ENCODE assay signal across 8 cellular contexts in the genomic region with DNA sequence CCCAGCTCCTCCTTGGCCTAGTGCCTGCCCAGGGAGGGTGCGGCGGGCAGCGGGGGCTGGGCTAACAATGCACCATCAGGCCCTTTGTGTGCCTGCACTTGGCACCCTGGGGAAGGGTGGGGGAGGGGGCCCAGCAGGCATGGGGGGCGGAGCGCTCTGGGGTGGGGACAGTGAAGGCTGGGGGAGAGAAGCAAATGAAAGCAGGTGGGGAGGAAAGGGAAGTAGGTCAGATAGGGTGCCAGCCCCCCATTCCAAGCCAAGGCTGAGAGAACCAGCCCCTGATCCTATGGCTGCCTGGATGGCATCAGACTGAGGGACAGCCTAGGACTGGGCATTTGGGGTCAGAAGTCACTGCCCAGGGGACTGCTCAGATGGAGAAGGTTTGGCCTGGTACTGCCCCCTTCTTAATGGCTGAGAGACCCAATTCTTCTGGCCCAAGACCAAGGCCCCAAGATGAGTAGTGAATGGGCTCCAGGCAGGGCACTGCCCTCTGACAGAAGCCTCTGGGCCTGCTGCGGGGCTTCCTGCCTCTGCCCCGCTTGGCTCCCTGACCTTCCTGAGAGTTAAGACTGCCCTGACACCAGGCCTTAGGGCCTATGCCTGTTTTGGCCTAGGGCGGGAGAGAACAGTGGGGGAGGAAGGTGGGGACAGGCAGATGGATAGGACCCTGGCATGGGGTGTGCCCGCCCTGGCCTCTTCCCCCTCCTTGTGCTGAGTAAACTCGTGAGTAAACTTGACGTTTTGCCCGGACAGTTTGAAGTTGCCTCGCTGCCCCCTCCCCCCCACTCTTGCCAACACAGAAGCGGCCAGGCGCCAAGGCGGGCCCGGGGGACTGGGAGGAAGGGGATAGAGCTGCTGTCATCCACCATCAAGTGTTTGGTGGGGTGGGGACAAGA. TPM values are rescaled to one million over a fixed set of nuclear protein-coding genes. Genes with fewer than 3 reads are reported as not detected.
DNase-seq lines count a peak whose midpoint lies in the region; ATAC-seq and TF ChIP-seq lines count a peak whose summit lies in the region.

No MANE protein-coding gene starts in this region.

- peak overlapping the region; percentile 70 for H3K4me3 ChIP-seq in A673 (ENCODE audit: low read depth, low read length, poor library complexity, severe bottlenecking)
- no peak overlapping the region for H3K4me3 ChIP-seq in Loucy (ENCODE audit: low read length, poor library complexity, severe bottlenecking)
- no peak overlapping the region for H3K4me3 ChIP-seq in mucosa of descending colon
- H3K4me3 ChIP-seq in vagina: peak overlapping the region; percentile 84 to 85

- H3K9me3 ChIP-seq in A673 (ENCODE audit: low read depth, low read length, poor library complexity, severe bottlenecking) (no peaks in the 10 kb centered on the region), Loucy (ENCODE audit: insufficient read depth, low read depth, low read length) (no peaks in the 10 kb centered on the region), mucosa of descending colon (no peaks in the 10 kb centered on the region), vagina (no peaks in the 10 kb centered on the region)

- POLR2A ChIA-PET in A673 (lab: Charles Lee; ENCODE audit: low non-redundant PET) (interaction anchor here (1.3 kb wide), 1 partner anchor 12 kb away, joined by 4 read pairs; no protein-coding TSS in a partner anchor), GM10248 (lab: Yijun Ruan, JAX) (no interaction called here)

- BruUV-seq in A673 (replicated peaks; lab: Mats Ljungman, UMichigan): no TSS peak

- no peak for DNase-seq in A673 (ENCODE audit: low spot score)
- DNase-seq in chondrocyte (ENCODE audit: low spot score): no peak
- peak; percentile 86 to 90 (median 87) for DNase-seq in mucosa of descending colon
- DNase-seq in vagina (ENCODE audit: extremely low spot score in 2 of 2): no peak
- no peak for DNase-seq in stimulated activated CD4-positive, alpha-beta T cell treated with anti-CD3 and anti-CD28 coated beads, Interleukin-2, amount 100 ng/mL, for 48 hours
- no peak for DNase-seq in GM10248 (ENCODE audit: extremely low spot score)
- no peak for DNase-seq in NAMALWA (ENCODE audit: low spot score)

- H2AFZ ChIP-seq in Loucy (ENCODE audit: low read length): no peak overlapping the region

- H3K9me3 Mint-ChIP-seq in chondrocyte (ENCODE audit: low read depth): no peaks in the 10 kb centered on the region

- peak; percentile 8 for ATAC-seq in mucosa of descending colon

- peaks cover 15% of the 10 kb centered on the region for H3K4me1 ChIP-seq in A673 (ENCODE audit: insufficient read depth, low read length, poor library complexity, severe bottlenecking)
- peaks cover 44% of the 10 kb centered on the region for H3K4me1 ChIP-seq in Loucy (ENCODE audit: insufficient read depth, low read length, poor library complexity, severe bottlenecking)
- peaks cover 54% of the 10 kb centered on the region for H3K4me1 ChIP-seq in mucosa of descending colon (ENCODE audit: low read depth)
- H3K4me1 ChIP-seq in vagina: peaks cover 68% of the 10 kb centered on the region

- no peak for TF ChIP-seq CTCF in A673 (conservative IDR thresholded peaks at IDR 0.05; ENCODE audit: low read depth, low read length)
- TF ChIP-seq CTCF in Loucy (conservative IDR thresholded peaks at IDR 0.05; ENCODE audit: low read length): no peak
- TF ChIP-seq CTCF in chondrocyte (IDR thresholded peaks at IDR 0.05): no peak
- TF ChIP-seq CTCF in mucosa of descending colon (IDR thresholded peaks at IDR 0.05): no peak
- TF ChIP-seq CTCF in vagina (IDR thresholded peaks at IDR 0.05): no peak
- TF ChIP-seq CTCF in GM10248 (IDR thresholded peaks at IDR 0.05; ENCODE audit: control extremely low read depth, extremely low read depth, low read depth, missing control alignments): no peak

- CTCF ChIA-PET in A673 (lab: Charles Lee): interaction anchor here (0.7 kb wide), 1 partner anchor 14 kb away, joined by 9 read pairs; no protein-coding TSS in a partner anchor
- CTCF ChIA-PET in GM10248 (lab: Yijun Ruan, JAX): interaction anchor here (1.2 to 13.3 kb wide), 5 partner anchors 9 to 50 kb away, joined by 3 to 175 read pairs (median 5); a partner anchor contains a TSS

- TF ChIP-seq POLR2A in vagina (IDR thresholded peaks at IDR 0.05): no peak

- H3K27me3 ChIP-seq in A673 (replicated peaks; ENCODE audit: insufficient read depth, low read depth, low read length, poor library complexity) (no peaks in the 10 kb centered on the region), Loucy (ENCODE audit: insufficient read depth, low read length, poor library complexity, severe bottlenecking) (no peaks in the 10 kb centered on the region), vagina (no peaks in the 10 kb centered on the region)

- H3K4me1 Mint-ChIP-seq in chondrocyte (ENCODE audit: low read depth): peaks cover 23% of the 10 kb centered on the region

- peak overlapping the region; percentile 89 for H3K27ac ChIP-seq in A673 (ENCODE audit: low read depth, low read length, poor library complexity, severe bottlenecking)
- H3K27ac ChIP-seq in vagina: peak overlapping the region; percentile 99

- peaks cover 4% of the 10 kb centered on the region; the same call in 1 of the 2 replicates for H3F3A ChIP-seq in Loucy (ENCODE audit: low read depth)

- no peaks in the 10 kb centered on the region for H3K9me2 ChIP-seq in Loucy (replicated peaks; ENCODE audit: low read depth, low read length)

- no peaks in the 10 kb centered on the region for H3K27me3 Mint-ChIP-seq in chondrocyte (ENCODE audit: low read depth)

- intact Hi-C loops in A673 (cut with micrococcal nuclease; ENCODE audit: unreplicated experiment): no loop called here
- intact Hi-C loops in mucosa of descending colon (cut with DNase I, micrococcal nuclease): no loop called here
- intact Hi-C loops in vagina (cut with DNase I): no loop called here

- peak overlapping the region; percentile 57 for H3K4me2 ChIP-seq in Loucy (ENCODE audit: low read depth, low read length, poor library complexity, severe bottlenecking)

- no peak overlapping the region for H3K4me3 Mint-ChIP-seq in chondrocyte (ENCODE audit: unreplicated experiment)

- peak overlapping the region; percentile 58 for H3K9ac ChIP-seq in Loucy (ENCODE audit: low read depth, low read length, poor library complexity, severe bottlenecking)

- H3K36me3 ChIP-seq in A673 (ENCODE audit: insufficient read depth, low read length, poor library complexity, severe bottlenecking) (no peaks in the 10 kb centered on the region), Loucy (ENCODE audit: insufficient read depth, low read length) (no peaks in the 10 kb centered on the region), mucosa of descending colon (ENCODE audit: low read depth) (no peaks in the 10 kb centered on the region), vagina (no peaks in the 10 kb centered on the region)

- no peaks in the 10 kb centered on the region for H4K20me1 ChIP-seq in Loucy (ENCODE audit: insufficient read depth, low read length, poor library complexity, severe bottlenecking)

- no peaks in the 10 kb centered on the region for H3K79me2 ChIP-seq in Loucy (ENCODE audit: insufficient read depth, low read length)

- H3K36me3 Mint-ChIP-seq in chondrocyte (ENCODE audit: low read depth): no peaks in the 10 kb centered on the region

- H3K27ac Mint-ChIP-seq in chondrocyte (ENCODE audit: unreplicated experiment): peak overlapping the region; percentile 96

RNA-seq across cellular contexts. Expression of a gene that starts 2.7 kb away (rescaled TPM):
- total RNA-seq in A673 (2021) (19.2 and 21.8 TPM in 2 replicates), chondrocyte (34.8 to 42.9 TPM (median 41.1 TPM) in 3 replicates), mucosa of descending colon (100 to 1,000 TPM; 175 to 313 (median 255) TPM), vagina (77.6 TPM)

RNA-seq across cellular contexts. Expression of a gene that starts 11.9 kb away (rescaled TPM):
- total RNA-seq in A673 (2021): 1.4 and 1.7 TPM in 2 replicates
- total RNA-seq in chondrocyte: 0.72 to 0.85 TPM in 2 of 3 replicates, not detected in the other
- under 1 TPM in 2 of 3 donors, not detected in 1; 0.60 to 0.76 TPM for total RNA-seq in mucosa of descending colon
- total RNA-seq in vagina: not detected

RNA-seq across cellular contexts. Expression of a gene that starts 22.2 kb away (rescaled TPM):
- total RNA-seq in A673 (2021) (82.4 and 84.2 TPM in 2 replicates), chondrocyte (23.0 to 30.8 TPM (median 28.7 TPM) in 3 replicates), mucosa of descending colon (10 to 100 TPM; 28.4 to 40.4 (median 31.2) TPM), vagina (20.6 TPM)

RNA-seq across cellular contexts. Expression of a gene that starts 28.3 kb away (rescaled TPM):
- total RNA-seq in A673 (2021) (0.21 TPM in 1 of 2 replicates, not detected in the other), chondrocyte (0.30 to 0.36 TPM (median 0.36 TPM) in 3 replicates), mucosa of descending colon (1 to 10 TPM; 1.7 to 3.3 (median 2.3) TPM), vagina (7.9 TPM)

RNA-seq across cellular contexts. Expression of a gene that starts 28.3 kb away (rescaled TPM):
- total RNA-seq in A673 (2021): not detected in 2 replicates
- total RNA-seq in chondrocyte: not detected in 3 replicates
- under 1 TPM in 2 of 3 donors, not detected in 1; 0.19 to 0.20 TPM for total RNA-seq in mucosa of descending colon
- total RNA-seq in vagina: not detected

Comparison
In these comparisons a context has a peak if more than half of its experiments do, and no peak if none do; other contexts are left out.
1. DNase-seq: peak in mucosa of descending colon (3 of 3); none in A673 (single experiment), chondrocyte (single experiment), vagina (0 of 2), stimulated activated CD4-positive, alpha-beta T cell treated with anti-CD3 and anti-CD28 coated beads, Interleukin-2, amount 100 ng/mL, for 48 hours (0 of 2), GM10248 (single experiment) and NAMALWA (single experiment).
2. H3K4me3 ChIP-seq: peak in A673 (single experiment) and vagina (2 of 2); none in Loucy (single experiment) and mucosa of descending colon (single experiment).